ENCODE assay signal across 1 cellular context in genomic region chr10:119428789-119429188, GRCh38.
TF ChIP-seq lines count a peak whose summit lies in the region.

No MANE protein-coding gene starts in this region.

TF ChIP-seq in K562, 482 proteins besides CTCF, POLR2A, EP300 and RAD21 (continued from another document):
- TF ChIP-seq PREB (CRISPR knock-in tag; IDR thresholded peaks at IDR 0.05) (no peak), USF2 (CRISPR knock-in tag; IDR thresholded peaks at IDR 0.05) (0 out of 2 replicates have a peak, but pooled peaks have one; percentile 20), E2F6 (IDR thresholded peaks at IDR 0.05; ENCODE audit: borderline replicate concordance in 1 of 2, extremely low read depth in 1 of 2, insufficient read depth in 1 of 2, insufficient read length in 1 of 2, low read depth in 1 of 2, low read length in 1 of 2, poor library complexity in 1 of 2, severe bottlenecking in 1 of 2) (peak in 1 of 2 experiments; percentile 37), EGR1 (conservative IDR thresholded peaks at IDR 0.05) (0 out of 2 replicates have a peak, but pooled peaks have one; percentile 29)
